In the genomic region with DNA sequence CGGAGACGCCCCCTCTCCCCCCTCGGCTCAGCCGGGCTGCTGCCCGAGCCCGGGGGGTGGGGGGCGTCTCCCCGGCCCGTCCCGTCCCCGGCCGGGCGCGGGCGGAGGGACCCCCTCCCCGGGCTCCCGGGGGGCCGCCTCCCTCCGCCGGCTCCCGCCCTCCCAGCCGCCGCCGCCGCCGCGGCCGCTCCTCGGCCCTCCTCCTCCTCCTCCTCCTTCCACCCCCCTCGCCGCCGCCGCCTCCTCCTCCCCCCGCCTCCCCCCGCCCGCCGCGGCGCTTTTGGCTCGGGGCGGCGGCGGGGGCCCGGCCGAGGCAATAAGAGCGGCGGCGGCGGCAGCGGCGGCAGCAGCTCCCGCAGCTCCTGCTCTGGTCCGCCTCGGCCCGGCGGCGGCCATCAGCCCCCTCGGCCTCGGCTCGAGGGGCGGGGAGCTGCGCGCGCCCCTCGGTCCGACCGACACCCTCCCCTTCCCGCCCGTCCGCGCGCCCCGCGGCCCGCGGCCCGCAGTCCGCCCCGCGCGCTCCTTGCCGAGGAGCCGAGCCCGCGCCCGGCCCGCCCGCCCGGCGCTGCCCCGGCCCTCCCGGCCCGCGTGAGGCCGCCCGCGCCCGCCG, we compare ENCODE assay signal across 8 cellular contexts. TPM values are rescaled to one million over a fixed set of nuclear protein-coding genes. Genes with fewer than 3 reads are reported as not detected.
DNase-seq lines count a peak whose midpoint lies in the region; ATAC-seq and FAIRE-seq lines count a peak whose summit lies in the region.

No MANE protein-coding gene starts in this region.

- peak overlapping the region; percentile 98 for H3K27ac ChIP-seq in thymus (ENCODE audit: low read depth)

- no peaks in the 10 kb centered on the region for H3K27me3 ChIP-seq in thymus (ENCODE audit: control insufficient read depth, insufficient read depth)

- H3K4me1 ChIP-seq in thymus (ENCODE audit: control insufficient read depth, insufficient read depth, low read length) = peaks cover 19% of the 10 kb centered on the region

- FAIRE-seq in frontal cortex (lab: Jason Lieb, UNC) = no peak

- H3K36me3 ChIP-seq in thymus (ENCODE audit: control insufficient read depth, insufficient read depth) = peaks cover 6% of the 10 kb centered on the region

- peak; percentile 87 for DNase-seq in NCI-H1436 (lab: John Stamatoyannopoulos, UW)
- no peak for DNase-seq in NCI-H1436 treated with DMSO at 0.1 percent for 48 hours (lab: John Stamatoyannopoulos, UW)
- DNase-seq in RKO (ENCODE audit: low spot score) = peak; percentile 68
- DNase-seq in activated gamma-delta T cell (lab: John Stamatoyannopoulos, UW) = peak; percentile 76
- DNase-seq in frontal cortex (ENCODE audit: low spot score in 2 of 2) = peak; percentile 82 to 84
- peak in 45 of 56 donors; percentile 22 to 84 (median 63) for DNase-seq in nucleus accumbens (lab: John Stamatoyannopoulos, UW)

- no peaks in the 10 kb centered on the region for H3K9me3 ChIP-seq in thymus (ENCODE audit: control insufficient read depth)

- under 1% methylated on average over 77 of the region's 99 CpGs for WGBS in thymus

- H3K4me3 ChIP-seq in thymus (ENCODE audit: low read length) = peak overlapping the region; percentile 98

- ATAC-seq in HG03103 (IDR thresholded peaks at IDR 0.05; ENCODE audit: low read depth, unreplicated experiment) = peak; percentile 20

RNA-seq across cellular contexts. Expression of a gene that starts 38.7 kb away (rescaled TPM):
- total RNA-seq in frontal cortex = 481 TPM
- polyA plus RNA-seq in thymus = 700 TPM

RNA-seq across cellular contexts. Expression of a gene that starts 40.5 kb away (rescaled TPM):
- 1.2 TPM for total RNA-seq in frontal cortex
- 0.32 TPM for polyA plus RNA-seq in thymus
